Comparison of ENCODE assay signal across 2 cellular contexts in the genomic region with DNA sequence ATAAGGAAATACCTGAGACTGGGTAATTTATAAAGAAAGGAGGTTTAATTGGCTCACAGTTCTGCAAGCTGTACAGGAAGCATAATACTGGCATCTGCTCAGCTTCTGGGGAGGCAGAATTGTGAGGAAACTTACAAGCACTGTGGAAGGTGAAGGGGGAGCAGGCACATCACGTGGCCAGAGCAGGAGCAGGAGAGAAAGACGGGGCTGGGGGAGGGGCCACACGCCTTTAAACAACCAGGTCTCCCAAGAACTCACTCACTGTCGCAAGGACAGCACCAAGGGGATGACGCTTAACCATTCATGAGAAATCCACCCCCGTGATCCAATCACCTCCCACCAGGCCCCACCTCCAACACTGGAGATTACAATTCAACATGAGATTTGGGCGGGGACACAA.
A peak's percentile ranks its signal among the peaks of the same experiment; 100 is the strongest.
TF ChIP-seq lines count a peak whose summit lies in the region.

No MANE protein-coding gene starts in this region.

TF ChIP-seq in HEK293, 187 proteins besides CTCF, POLR2A, EP300 and RAD21:
- 0 out of 2 replicates have a peak, but pooled peaks have one; percentile 12 for TF ChIP-seq EGR2 (tag by site-specific recombination; IDR thresholded peaks at IDR 0.05; ENCODE audit: low read depth)

TF ChIP-seq in H1, 55 proteins besides CTCF, POLR2A, EP300 and RAD21:
- TF ChIP-seq, protein P1, sequence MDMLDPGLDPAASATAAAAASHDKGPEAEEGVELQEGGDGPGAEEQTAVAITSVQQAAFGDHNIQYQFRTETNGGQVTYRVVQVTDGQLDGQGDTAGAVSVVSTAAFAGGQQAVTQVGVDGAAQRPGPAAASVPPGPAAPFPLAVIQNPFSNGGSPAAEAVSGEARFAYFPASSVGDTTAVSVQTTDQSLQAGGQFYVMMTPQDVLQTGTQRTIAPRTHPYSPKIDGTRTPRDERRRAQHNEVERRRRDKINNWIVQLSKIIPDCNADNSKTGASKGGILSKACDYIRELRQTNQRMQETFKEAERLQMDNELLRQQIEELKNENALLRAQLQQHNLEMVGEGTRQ (IDR thresholded peaks at IDR 0.05; ENCODE audit: low read length): peak; percentile 64
- TF ChIP-seq, protein P2, sequence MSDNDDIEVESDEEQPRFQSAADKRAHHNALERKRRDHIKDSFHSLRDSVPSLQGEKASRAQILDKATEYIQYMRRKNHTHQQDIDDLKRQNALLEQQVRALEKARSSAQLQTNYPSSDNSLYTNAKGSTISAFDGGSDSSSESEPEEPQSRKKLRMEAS (IDR thresholded peaks at IDR 0.05): peak; percentile 69
